In the genomic region with DNA sequence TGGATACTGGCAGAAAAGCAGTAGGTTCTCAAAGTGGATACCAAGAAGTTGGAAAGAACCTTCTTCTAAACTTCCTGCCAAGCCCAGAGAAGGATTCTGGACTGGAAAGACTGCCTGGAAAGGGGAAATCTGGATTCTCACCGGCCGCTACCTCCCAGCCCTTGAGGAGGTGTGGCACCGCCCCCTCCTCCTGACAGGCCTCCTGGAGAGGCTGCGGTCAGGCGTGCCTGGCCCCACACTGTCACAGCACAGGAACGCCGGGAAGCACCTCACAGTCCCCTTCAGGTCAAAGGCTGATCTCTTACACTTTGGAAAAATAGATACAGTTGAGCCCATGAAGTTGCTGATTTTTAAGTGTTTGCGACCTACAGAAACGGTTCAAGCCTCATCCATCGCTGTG, we compare ENCODE assay signal across 1 cellular context.
TF ChIP-seq lines count a peak whose summit lies in the region.

No MANE protein-coding gene starts in this region.

TF ChIP-seq in HEK293, 187 proteins besides CTCF, POLR2A, EP300 and RAD21 (continued from another document):
- TF ChIP-seq, protein P1, sequence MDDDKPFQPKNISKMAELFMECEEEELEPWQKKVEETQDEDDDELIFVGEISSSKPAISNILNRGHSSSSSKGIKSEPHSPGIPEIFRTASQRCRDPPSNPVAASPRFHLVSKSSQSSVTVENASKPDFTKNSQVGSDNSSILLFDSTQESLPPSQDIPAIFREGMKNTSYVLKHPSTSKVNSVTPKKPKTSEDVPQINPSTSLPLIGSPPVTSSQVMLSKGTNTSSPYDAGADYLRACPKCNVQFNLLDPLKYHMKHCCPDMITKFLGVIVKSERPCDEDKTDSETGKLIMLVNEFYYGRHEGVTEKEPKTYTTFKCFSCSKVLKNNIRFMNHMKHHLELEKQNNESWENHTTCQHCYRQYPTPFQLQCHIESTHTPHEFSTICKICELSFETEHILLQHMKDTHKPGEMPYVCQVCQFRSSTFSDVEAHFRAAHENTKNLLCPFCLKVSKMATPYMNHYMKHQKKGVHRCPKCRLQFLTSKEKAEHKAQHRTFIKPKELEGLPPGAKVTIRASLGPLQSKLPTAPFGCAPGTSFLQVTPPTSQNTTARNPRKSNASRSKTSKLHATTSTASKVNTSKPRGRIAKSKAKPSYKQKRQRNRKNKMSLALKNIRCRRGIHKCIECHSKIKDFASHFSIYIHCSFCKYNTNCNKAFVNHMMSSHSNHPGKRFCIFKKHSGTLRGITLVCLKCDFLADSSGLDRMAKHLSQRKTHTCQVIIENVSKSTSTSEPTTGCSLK (tag by site-specific recombination; IDR thresholded peaks at IDR 0.05) = no peak
- TF ChIP-seq, protein P2, sequence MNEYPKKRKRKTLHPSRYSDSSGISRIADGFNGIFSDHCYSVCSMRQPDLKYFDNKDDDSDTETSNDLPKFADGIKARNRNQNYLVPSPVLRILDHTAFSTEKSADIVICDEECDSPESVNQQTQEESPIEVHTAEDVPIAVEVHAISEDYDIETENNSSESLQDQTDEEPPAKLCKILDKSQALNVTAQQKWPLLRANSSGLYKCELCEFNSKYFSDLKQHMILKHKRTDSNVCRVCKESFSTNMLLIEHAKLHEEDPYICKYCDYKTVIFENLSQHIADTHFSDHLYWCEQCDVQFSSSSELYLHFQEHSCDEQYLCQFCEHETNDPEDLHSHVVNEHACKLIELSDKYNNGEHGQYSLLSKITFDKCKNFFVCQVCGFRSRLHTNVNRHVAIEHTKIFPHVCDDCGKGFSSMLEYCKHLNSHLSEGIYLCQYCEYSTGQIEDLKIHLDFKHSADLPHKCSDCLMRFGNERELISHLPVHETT (tag by site-specific recombination; IDR thresholded peaks at IDR 0.05) = no peak
- no peak for TF ChIP-seq ZNF24 (tag by site-specific recombination; IDR thresholded peaks at IDR 0.05)
- TF ChIP-seq ZFHX2 (tag by site-specific recombination; conservative IDR thresholded peaks at IDR 0.05) = peak; percentile 40; the same call in 1 of the 2 replicates
- no peak for TF ChIP-seq ZNF426 (tag by site-specific recombination; IDR thresholded peaks at IDR 0.05)
- TF ChIP-seq ZNF302 (tag by site-specific recombination; IDR thresholded peaks at IDR 0.05; ENCODE audit: low read depth) = no peak
- no peak for TF ChIP-seq SP2 (tag by site-specific recombination; IDR thresholded peaks at IDR 0.05)
- TF ChIP-seq MYNN (tag by site-specific recombination; IDR thresholded peaks at IDR 0.05; ENCODE audit: borderline replicate concordance) = no peak
- no peak; the same call in 1 of the 2 replicates for TF ChIP-seq ZNF629 (tag by site-specific recombination; IDR thresholded peaks at IDR 0.05)
- no peak for TF ChIP-seq ZNF621 (tag by site-specific recombination; IDR thresholded peaks at IDR 0.05)
- no peak for TF ChIP-seq ZFP37 (tag by site-specific recombination; IDR thresholded peaks at IDR 0.05)
- TF ChIP-seq ZNF658 (tag by site-specific recombination; IDR thresholded peaks at IDR 0.05) = no peak
- no peak for TF ChIP-seq WT1 (tag by site-specific recombination; IDR thresholded peaks at IDR 0.05)
- TF ChIP-seq ZSCAN16 (tag by site-specific recombination; IDR thresholded peaks at IDR 0.05) = no peak
- no peak for TF ChIP-seq ZSCAN23 (tag by site-specific recombination; IDR thresholded peaks at IDR 0.05)
- TF ChIP-seq, protein P3, sequence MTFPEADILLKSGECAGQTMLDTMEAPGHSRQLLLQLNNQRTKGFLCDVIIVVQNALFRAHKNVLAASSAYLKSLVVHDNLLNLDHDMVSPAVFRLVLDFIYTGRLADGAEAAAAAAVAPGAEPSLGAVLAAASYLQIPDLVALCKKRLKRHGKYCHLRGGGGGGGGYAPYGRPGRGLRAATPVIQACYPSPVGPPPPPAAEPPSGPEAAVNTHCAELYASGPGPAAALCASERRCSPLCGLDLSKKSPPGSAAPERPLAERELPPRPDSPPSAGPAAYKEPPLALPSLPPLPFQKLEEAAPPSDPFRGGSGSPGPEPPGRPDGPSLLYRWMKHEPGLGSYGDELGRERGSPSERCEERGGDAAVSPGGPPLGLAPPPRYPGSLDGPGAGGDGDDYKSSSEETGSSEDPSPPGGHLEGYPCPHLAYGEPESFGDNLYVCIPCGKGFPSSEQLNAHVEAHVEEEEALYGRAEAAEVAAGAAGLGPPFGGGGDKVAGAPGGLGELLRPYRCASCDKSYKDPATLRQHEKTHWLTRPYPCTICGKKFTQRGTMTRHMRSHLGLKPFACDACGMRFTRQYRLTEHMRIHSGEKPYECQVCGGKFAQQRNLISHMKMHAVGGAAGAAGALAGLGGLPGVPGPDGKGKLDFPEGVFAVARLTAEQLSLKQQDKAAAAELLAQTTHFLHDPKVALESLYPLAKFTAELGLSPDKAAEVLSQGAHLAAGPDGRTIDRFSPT (tag by site-specific recombination; IDR thresholded peaks at IDR 0.05) = no peak
- no peak for TF ChIP-seq ZNF670 (tag by site-specific recombination; IDR thresholded peaks at IDR 0.05; ENCODE audit: low read depth)
- TF ChIP-seq, protein P4, sequence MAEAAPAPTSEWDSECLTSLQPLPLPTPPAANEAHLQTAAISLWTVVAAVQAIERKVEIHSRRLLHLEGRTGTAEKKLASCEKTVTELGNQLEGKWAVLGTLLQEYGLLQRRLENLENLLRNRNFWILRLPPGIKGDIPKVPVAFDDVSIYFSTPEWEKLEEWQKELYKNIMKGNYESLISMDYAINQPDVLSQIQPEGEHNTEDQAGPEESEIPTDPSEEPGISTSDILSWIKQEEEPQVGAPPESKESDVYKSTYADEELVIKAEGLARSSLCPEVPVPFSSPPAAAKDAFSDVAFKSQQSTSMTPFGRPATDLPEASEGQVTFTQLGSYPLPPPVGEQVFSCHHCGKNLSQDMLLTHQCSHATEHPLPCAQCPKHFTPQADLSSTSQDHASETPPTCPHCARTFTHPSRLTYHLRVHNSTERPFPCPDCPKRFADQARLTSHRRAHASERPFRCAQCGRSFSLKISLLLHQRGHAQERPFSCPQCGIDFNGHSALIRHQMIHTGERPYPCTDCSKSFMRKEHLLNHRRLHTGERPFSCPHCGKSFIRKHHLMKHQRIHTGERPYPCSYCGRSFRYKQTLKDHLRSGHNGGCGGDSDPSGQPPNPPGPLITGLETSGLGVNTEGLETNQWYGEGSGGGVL (tag by site-specific recombination; IDR thresholded peaks at IDR 0.05) = no peak
- no peak for TF ChIP-seq HOXD13 (CRISPR knock-in tag; IDR thresholded peaks at IDR 0.05; ENCODE audit: borderline replicate concordance)
- no peak for TF ChIP-seq ZNF214 (tag by site-specific recombination; IDR thresholded peaks at IDR 0.05; ENCODE audit: borderline replicate concordance)
- TF ChIP-seq ZNF10 (tag by site-specific recombination; IDR thresholded peaks at IDR 0.05) = no peak
- TF ChIP-seq ZNF292 (tag by site-specific recombination; IDR thresholded peaks at IDR 0.05; ENCODE audit: borderline replicate concordance, low read depth) = no peak
- TF ChIP-seq SCRT1 (tag by site-specific recombination; IDR thresholded peaks at IDR 0.05; ENCODE audit: borderline replicate concordance) = no peak
- TF ChIP-seq ZNF777 (tag by site-specific recombination; IDR thresholded peaks at IDR 0.05; ENCODE audit: borderline replicate concordance) = no peak
- no peak for TF ChIP-seq ZNF510 (tag by site-specific recombination; IDR thresholded peaks at IDR 0.05; ENCODE audit: insufficient replicate concordance)
- TF ChIP-seq, protein P5, sequence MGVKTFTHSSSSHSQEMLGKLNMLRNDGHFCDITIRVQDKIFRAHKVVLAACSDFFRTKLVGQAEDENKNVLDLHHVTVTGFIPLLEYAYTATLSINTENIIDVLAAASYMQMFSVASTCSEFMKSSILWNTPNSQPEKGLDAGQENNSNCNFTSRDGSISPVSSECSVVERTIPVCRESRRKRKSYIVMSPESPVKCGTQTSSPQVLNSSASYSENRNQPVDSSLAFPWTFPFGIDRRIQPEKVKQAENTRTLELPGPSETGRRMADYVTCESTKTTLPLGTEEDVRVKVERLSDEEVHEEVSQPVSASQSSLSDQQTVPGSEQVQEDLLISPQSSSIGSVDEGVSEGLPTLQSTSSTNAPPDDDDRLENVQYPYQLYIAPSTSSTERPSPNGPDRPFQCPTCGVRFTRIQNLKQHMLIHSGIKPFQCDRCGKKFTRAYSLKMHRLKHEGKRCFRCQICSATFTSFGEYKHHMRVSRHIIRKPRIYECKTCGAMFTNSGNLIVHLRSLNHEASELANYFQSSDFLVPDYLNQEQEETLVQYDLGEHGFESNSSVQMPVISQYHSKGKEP (tag by site-specific recombination; IDR thresholded peaks at IDR 0.05) = no peak
- TF ChIP-seq, protein P6, sequence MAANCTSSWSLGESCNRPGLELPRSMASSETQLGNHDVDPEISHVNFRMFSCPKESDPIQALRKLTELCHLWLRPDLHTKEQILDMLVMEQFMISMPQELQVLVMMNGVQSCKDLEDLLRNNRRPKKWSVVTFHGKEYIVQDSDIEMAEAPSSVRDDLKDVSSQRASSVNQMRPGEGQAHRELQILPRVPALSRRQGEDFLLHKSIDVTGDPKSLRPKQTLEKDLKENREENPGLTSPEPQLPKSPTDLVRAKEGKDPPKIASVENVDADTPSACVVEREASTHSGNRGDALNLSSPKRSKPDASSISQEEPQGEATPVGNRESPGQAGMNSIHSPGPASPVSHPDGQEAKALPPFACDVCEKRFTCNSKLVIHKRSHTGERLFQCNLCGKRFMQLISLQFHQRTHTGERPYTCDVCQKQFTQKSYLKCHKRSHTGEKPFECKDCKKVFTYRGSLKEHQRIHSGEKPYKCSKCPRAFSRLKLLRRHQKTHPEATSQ (tag by site-specific recombination; IDR thresholded peaks at IDR 0.05) = no peak
- TF ChIP-seq, protein P7, sequence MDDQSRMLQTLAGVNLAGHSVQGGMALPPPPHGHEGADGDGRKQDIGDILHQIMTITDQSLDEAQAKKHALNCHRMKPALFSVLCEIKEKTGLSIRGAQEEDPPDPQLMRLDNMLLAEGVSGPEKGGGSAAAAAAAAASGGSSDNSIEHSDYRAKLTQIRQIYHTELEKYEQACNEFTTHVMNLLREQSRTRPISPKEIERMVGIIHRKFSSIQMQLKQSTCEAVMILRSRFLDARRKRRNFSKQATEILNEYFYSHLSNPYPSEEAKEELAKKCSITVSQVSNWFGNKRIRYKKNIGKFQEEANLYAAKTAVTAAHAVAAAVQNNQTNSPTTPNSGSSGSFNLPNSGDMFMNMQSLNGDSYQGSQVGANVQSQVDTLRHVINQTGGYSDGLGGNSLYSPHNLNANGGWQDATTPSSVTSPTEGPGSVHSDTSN (CRISPR knock-in tag; IDR thresholded peaks at IDR 0.05) = no peak
- peak; percentile 59 for TF ChIP-seq ZNF341 (tag by site-specific recombination; IDR thresholded peaks at IDR 0.05; ENCODE audit: low read depth)
- TF ChIP-seq HOXC10 (CRISPR knock-in tag; IDR thresholded peaks at IDR 0.05) = no peak
- TF ChIP-seq KLF1 (tag by site-specific recombination; IDR thresholded peaks at IDR 0.05) = no peak
- TF ChIP-seq ZNF37A (tag by site-specific recombination; IDR thresholded peaks at IDR 0.05) = no peak
- TF ChIP-seq ZNF76 (tag by site-specific recombination; IDR thresholded peaks at IDR 0.05; ENCODE audit: borderline replicate concordance, low read depth) = no peak; the same call in 1 of the 2 replicates
- TF ChIP-seq, protein P8, sequence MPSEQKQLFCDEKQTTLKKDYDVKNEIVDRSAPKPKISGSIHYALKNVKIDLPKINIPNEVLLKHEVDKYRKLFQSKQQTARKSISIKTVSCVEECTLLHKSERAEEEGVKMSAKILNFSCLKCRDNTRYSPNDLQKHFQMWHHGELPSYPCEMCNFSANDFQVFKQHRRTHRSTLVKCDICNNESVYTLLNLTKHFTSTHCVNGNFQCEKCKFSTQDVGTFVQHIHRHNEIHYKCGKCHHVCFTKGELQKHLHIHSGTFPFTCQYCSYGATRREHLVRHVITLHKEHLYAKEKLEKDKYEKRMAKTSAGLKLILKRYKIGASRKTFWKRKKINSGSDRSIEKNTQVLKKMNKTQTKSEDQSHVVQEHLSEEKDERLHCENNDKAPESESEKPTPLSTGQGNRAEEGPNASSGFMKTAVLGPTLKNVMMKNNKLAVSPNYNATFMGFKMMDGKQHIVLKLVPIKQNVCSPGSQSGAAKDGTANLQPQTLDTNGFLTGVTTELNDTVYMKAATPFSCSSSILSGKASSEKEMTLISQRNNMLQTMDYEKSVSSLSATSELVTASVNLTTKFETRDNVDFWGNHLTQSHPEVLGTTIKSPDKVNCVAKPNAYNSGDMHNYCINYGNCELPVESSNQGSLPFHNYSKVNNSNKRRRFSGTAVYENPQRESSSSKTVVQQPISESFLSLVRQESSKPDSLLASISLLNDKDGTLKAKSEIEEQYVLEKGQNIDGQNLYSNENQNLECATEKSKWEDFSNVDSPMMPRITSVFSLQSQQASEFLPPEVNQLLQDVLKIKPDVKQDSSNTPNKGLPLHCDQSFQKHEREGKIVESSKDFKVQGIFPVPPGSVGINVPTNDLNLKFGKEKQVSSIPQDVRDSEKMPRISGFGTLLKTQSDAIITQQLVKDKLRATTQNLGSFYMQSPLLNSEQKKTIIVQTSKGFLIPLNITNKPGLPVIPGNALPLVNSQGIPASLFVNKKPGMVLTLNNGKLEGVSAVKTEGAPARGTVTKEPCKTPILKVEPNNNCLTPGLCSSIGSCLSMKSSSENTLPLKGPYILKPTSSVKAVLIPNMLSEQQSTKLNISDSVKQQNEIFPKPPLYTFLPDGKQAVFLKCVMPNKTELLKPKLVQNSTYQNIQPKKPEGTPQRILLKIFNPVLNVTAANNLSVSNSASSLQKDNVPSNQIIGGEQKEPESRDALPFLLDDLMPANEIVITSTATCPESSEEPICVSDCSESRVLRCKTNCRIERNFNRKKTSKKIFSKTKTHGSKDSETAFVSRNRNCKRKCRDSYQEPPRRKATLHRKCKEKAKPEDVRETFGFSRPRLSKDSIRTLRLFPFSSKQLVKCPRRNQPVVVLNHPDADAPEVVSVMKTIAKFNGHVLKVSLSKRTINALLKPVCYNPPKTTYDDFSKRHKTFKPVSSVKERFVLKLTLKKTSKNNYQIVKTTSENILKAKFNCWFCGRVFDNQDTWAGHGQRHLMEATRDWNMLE (tag by site-specific recombination; conservative IDR thresholded peaks at IDR 0.05; ENCODE audit: low read depth) = no peak
- TF ChIP-seq, protein P9, sequence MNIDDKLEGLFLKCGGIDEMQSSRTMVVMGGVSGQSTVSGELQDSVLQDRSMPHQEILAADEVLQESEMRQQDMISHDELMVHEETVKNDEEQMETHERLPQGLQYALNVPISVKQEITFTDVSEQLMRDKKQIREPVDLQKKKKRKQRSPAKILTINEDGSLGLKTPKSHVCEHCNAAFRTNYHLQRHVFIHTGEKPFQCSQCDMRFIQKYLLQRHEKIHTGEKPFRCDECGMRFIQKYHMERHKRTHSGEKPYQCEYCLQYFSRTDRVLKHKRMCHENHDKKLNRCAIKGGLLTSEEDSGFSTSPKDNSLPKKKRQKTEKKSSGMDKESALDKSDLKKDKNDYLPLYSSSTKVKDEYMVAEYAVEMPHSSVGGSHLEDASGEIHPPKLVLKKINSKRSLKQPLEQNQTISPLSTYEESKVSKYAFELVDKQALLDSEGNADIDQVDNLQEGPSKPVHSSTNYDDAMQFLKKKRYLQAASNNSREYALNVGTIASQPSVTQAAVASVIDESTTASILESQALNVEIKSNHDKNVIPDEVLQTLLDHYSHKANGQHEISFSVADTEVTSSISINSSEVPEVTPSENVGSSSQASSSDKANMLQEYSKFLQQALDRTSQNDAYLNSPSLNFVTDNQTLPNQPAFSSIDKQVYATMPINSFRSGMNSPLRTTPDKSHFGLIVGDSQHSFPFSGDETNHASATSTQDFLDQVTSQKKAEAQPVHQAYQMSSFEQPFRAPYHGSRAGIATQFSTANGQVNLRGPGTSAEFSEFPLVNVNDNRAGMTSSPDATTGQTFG (tag by site-specific recombination; IDR thresholded peaks at IDR 0.05; ENCODE audit: borderline replicate concordance) = no peak
- TF ChIP-seq YY2 (tag by site-specific recombination; IDR thresholded peaks at IDR 0.05) = no peak
- no peak for TF ChIP-seq ZBTB1 (tag by site-specific recombination; IDR thresholded peaks at IDR 0.05)
- no peak for TF ChIP-seq ZNF514 (tag by site-specific recombination; IDR thresholded peaks at IDR 0.05)
